In the genomic region with DNA sequence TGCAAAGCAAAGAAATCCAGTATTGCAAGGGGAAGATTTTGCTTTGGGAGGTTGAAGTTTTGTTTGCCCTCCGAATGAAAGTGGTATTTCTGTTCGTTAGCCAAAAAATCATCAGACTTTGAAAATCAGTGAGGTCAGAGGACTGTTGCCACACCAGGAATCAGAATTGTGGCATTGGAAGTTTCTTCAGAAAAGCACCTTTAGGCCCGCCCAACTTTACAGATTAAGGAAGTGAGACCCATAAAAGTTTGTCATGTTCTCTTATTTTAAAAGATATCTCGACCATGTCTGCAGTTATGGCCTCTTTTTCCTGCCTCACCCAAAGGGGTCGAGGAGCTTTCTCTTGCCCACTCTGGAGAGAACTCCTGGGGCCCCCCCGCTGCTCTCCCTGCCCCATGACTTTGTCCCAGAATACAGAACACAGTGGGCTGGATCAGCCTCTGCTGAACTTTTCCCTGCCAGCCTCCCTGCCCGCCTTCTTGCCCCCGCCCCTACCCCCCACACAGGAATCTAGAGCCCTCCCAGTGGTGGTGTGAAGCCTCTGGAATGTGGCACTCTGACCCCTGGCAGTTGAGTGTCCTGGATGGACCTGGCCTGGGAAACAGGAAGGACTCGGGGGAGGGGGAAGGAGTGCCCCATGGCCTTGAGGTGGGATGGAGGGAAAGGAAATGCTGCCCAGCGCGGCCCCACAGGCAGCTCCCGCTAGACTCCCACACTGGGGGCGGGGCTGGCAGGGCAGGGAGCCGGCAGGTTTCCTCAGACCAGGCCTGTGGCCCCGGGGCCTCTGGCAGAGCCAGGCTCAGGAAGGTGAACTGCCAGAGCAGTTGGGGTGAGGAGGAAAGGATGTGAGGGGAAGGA, we compare ENCODE assay signal across 12 cellular contexts. TPM values are rescaled to one million over a fixed set of nuclear protein-coding genes. Genes with fewer than 3 reads are reported as not detected.
DNase-seq lines count a peak whose midpoint lies in the region; ATAC-seq and TF ChIP-seq lines count a peak whose summit lies in the region.
"Had no signal": no experiment of that assay in that cellular context is flagged by ENCODE, and none has a peak within 500 bp of the region (broad histone marks: within the 10 kb centered on the region; RNA-seq: fewer than 3 reads in every experiment).

No MANE protein-coding gene starts in this region.

- intact Hi-C loops in Right ventricle myocardium inferior (cut with DNase I) = no loop called here
- intact Hi-C loops in right lobe of liver (cut with DNase I) = no loop called here

- H3K9me3 ChIP-seq in right atrium auricular region (no peaks in the 10 kb centered on the region), right lobe of liver (no peaks in the 10 kb centered on the region)

- H3K4me1 ChIP-seq in right atrium auricular region = peaks cover 0 to 31% of the 10 kb centered on the region in 2 donors
- H3K4me1 ChIP-seq in right lobe of liver = no peaks in the 10 kb centered on the region

- TF ChIP-seq POLR2A in right lobe of liver (IDR thresholded peaks at IDR 0.05) = no peak

- 36% methylated on average over 11 of the region's 15 CpGs for WGBS in right lobe of liver (ENCODE audit: insufficient coverage, low coverage, low lambda C conversion rate, missing lambda C conversion rate)

- no peak overlapping the region for H3K4me3 ChIP-seq in right atrium auricular region
- no peak overlapping the region for H3K4me3 ChIP-seq in choroid plexus epithelial cell (ENCODE audit: low read depth, low read length)
- H3K4me3 ChIP-seq in right lobe of liver = no peak overlapping the region

- no peak for TF ChIP-seq CTCF in right atrium auricular region (IDR thresholded peaks at IDR 0.05)
- TF ChIP-seq CTCF in choroid plexus epithelial cell (conservative IDR thresholded peaks at IDR 0.05; ENCODE audit: low read depth, low read length) = no peak
- TF ChIP-seq CTCF in right lobe of liver (IDR thresholded peaks at IDR 0.05) = no peak

- H3K27me3 ChIP-seq in right atrium auricular region (no peaks in the 10 kb centered on the region), right lobe of liver (no peaks in the 10 kb centered on the region)

- H3K27ac ChIP-seq in right atrium auricular region = no peak overlapping the region
- H3K27ac ChIP-seq in right lobe of liver = no peak overlapping the region
- H3K27ac ChIP-seq: epithelial cell of prostate had no signal

- ATAC-seq in Right ventricle myocardium inferior = peak; percentile 43
- peak; percentile 27 to 71 (median 64) for ATAC-seq in right lobe of liver
- ATAC-seq in HG02852 (IDR thresholded peaks at IDR 0.05; ENCODE audit: unreplicated experiment) = no peak
- no peak for ATAC-seq in GM18858 (IDR thresholded peaks at IDR 0.05; ENCODE audit: unreplicated experiment)

- peaks cover 4% of the 10 kb centered on the region for H3K36me3 ChIP-seq in right atrium auricular region
- no peaks in the 10 kb centered on the region for H3K36me3 ChIP-seq in right lobe of liver

- DNase-seq in Right ventricle myocardium inferior (ENCODE audit: missing footprints) (no peak), right atrium auricular region (ENCODE audit: low spot score) (no peak), choroid plexus epithelial cell (ENCODE audit: low read depth) (peak; percentile 80), right lobe of liver (peak in 2 of 3 donors; percentile 25 to 46), NCI-H1092 treated with DMSO at 0.1 percent for 48 hours (lab: John Stamatoyannopoulos, UW) (no peak), cerebellum (ENCODE audit: low spot score) (no peak)
- DNase-seq: activated T-cell treated with anti-CD3 and anti-CD28 coated beads, Interleukin-2, amount 50 U/mL, for 72 hours; nucleus accumbens; SHP77 treated with DMSO at 0.1 percent for 48 hours had no signal

RNA-seq across cellular contexts. Expression of gene CRIM1, which starts 25.3 kb away (rescaled TPM):
- 21.7 TPM for total RNA-seq in Right ventricle myocardium inferior
- 10 to 100 TPM; 49.1 to 71.3 TPM for total RNA-seq in right atrium auricular region
- 10 to 100 TPM in 4 of 6 experiments, 1 to 10 TPM in 2; 4.2 to 30.5 (median 16.7) TPM for total RNA-seq in right lobe of liver
- total RNA-seq in cerebellum = 47.9 TPM

Comparison
In these comparisons a context has a peak if more than half of its experiments do, and no peak if none do; other contexts are left out.
1. ATAC-seq: peak in Right ventricle myocardium inferior (single experiment) and right lobe of liver (4 of 4); none in HG02852 (single experiment) and GM18858 (single experiment).
2. DNase-seq: peak in choroid plexus epithelial cell (single experiment) and right lobe of liver (2 of 3); none in Right ventricle myocardium inferior (single experiment), right atrium auricular region (single experiment), NCI-H1092 treated with DMSO at 0.1 percent for 48 hours (single experiment) and cerebellum (single experiment).